In genomic region chr1:9317072-9317471, GRCh38 we compare ENCODE assay signal across 13 cellular contexts. TPM values are rescaled to one million over a fixed set of nuclear protein-coding genes. Genes with fewer than 3 reads are reported as not detected.
DNase-seq lines count a peak whose midpoint lies in the region; ATAC-seq and TF ChIP-seq lines count a peak whose summit lies in the region.
"Had no signal": no experiment of that assay in that cellular context is flagged by ENCODE, and none has a peak within 500 bp of the region (broad histone marks: within the 10 kb centered on the region; RNA-seq: fewer than 3 reads in every experiment).

No MANE protein-coding gene starts in this region.

- H4K8ac ChIP-seq in mesenchymal stem cell (ENCODE audit: low read length) = no peak overlapping the region

- H2AFZ ChIP-seq in mammary epithelial cell (ENCODE audit: low read depth, low read length) (no peak overlapping the region), mesenchymal stem cell (ENCODE audit: low read depth, low read length) (no peak overlapping the region)

- POLR2A ChIA-PET in MCF 10A (lab: Yijun Ruan, JAX) = interaction anchor here (0.8 to 1.4 kb wide), 5 partner anchors 13 to 63 kb away, joined by 3 to 7 read pairs (median 4); no protein-coding TSS in a partner anchor

- dilution Hi-C loops in mammary epithelial cell (cut with HindIII; ENCODE audit: low sequenced_read_pairs) = no loop called here

- H3K4me3 ChIP-seq in mammary epithelial cell (replicated peaks in 1 of 3; ENCODE audit: insufficient read depth in 1 of 3, low read depth in 2 of 3, low read length in 3 of 3) = no peak overlapping the region
- no peak overlapping the region for H3K4me3 ChIP-seq in mesenchymal stem cell (ENCODE audit: insufficient read depth in 1 of 2, low read depth in 1 of 2, low read length in 2 of 2)
- no peak overlapping the region for H3K4me3 ChIP-seq in uterus
- H3K4me3 ChIP-seq: tibial nerve had no signal

- H2AK5ac ChIP-seq in mesenchymal stem cell (ENCODE audit: low read length, severe bottlenecking) = peak overlapping the region; percentile 75

- 84% methylated on average over 7 of the region's 7 CpGs for WGBS in mammary epithelial cell (ENCODE audit: low coverage, missing lambda C conversion rate)
- 90% methylated on average over 6 of the region's 7 CpGs for WGBS in mesenchymal stem cell

- peaks cover 4% of the 10 kb centered on the region for H4K20me1 ChIP-seq in mammary epithelial cell (ENCODE audit: insufficient read depth, low read length)

- BruUV-seq in MCF 10A (replicated peaks; lab: Mats Ljungman, UMichigan) = no TSS peak
- no TSS peak for BruUV-seq in mammary epithelial cell (replicated peaks; lab: Mats Ljungman, UMichigan)

- DNase-seq in MCF 10A (ENCODE audit: unreplicated experiment) = no peak
- DNase-seq in mammary epithelial cell = no peak
- DNase-seq in activated naive CD8-positive, alpha-beta T cell treated with anti-CD3 and anti-CD28 coated beads, Interleukin-2, amount 50 U/mL, for 24 hours = no peak
- DNase-seq in mesenchymal stem cell = no peak
- DNase-seq in uterus = no peak
- no peak for DNase-seq in islet precursor cell
- no peak for DNase-seq in NCI-H128 (lab: John Stamatoyannopoulos, UW; ENCODE audit: unreplicated experiment)
- no peak for DNase-seq in head of caudate nucleus
- DNase-seq: left ventricle myocardium superior, NCI-H526 treated with DMSO at 0.1 percent for 48 hours had no signal

- no peaks in the 10 kb centered on the region for H3K27me3 ChIP-seq in mammary epithelial cell (ENCODE audit: insufficient read depth, low read length)
- no peaks in the 10 kb centered on the region for H3K27me3 ChIP-seq in mesenchymal stem cell (ENCODE audit: control insufficient read depth in 1 of 2, insufficient read depth in 1 of 2, low read length in 2 of 2)
- H3K27me3 ChIP-seq in uterus = no peaks in the 10 kb centered on the region
- H3K27me3 ChIP-seq: tibial nerve had no signal

- H2BK12ac ChIP-seq in mesenchymal stem cell (ENCODE audit: low read length in 2 of 2) = no peak overlapping the region

- no peaks in the 10 kb centered on the region for H3K27me3 Mint-ChIP-seq in MCF 10A (ENCODE audit: insufficient read depth, unreplicated experiment)
- no peaks in the 10 kb centered on the region for H3K27me3 Mint-ChIP-seq in activated naive CD8-positive, alpha-beta T cell treated with anti-CD3 and anti-CD28 coated beads, Interleukin-2, amount 50 U/mL, for 24 hours

- H2BK5ac ChIP-seq in mesenchymal stem cell (ENCODE audit: low read depth, low read length, poor library complexity, severe bottlenecking) = no peak overlapping the region

- H3K27ac Mint-ChIP-seq in MCF 10A (ENCODE audit: low read depth, unreplicated experiment) = peak overlapping the region; percentile 81
- no peak overlapping the region for H3K27ac Mint-ChIP-seq in activated naive CD8-positive, alpha-beta T cell treated with anti-CD3 and anti-CD28 coated beads, Interleukin-2, amount 50 U/mL, for 24 hours
- H3K27ac Mint-ChIP-seq: natural killer cell treated with Interleukin-12 subunit alpha and Interleukin-12 subunit beta and Interleukin-15 and Interleukin-18, amount 100 ng/mL, for 72 hours had no signal

- H3K4me2 ChIP-seq in mammary epithelial cell (ENCODE audit: insufficient read depth, low read depth, low read length) (no peak overlapping the region), mesenchymal stem cell (ENCODE audit: low read length, poor library complexity, severe bottlenecking) (no peak overlapping the region)

- peak overlapping the region; percentile 47 for H3K4me3 Mint-ChIP-seq in MCF 10A (ENCODE audit: unreplicated experiment)
- H3K4me3 Mint-ChIP-seq in activated naive CD8-positive, alpha-beta T cell treated with anti-CD3 and anti-CD28 coated beads, Interleukin-2, amount 50 U/mL, for 24 hours = peak overlapping the region; percentile 9
- H3K4me3 Mint-ChIP-seq: natural killer cell treated with Interleukin-12 subunit alpha and Interleukin-12 subunit beta and Interleukin-15 and Interleukin-18, amount 100 ng/mL, for 72 hours had no signal

- no peaks in the 10 kb centered on the region for H3K36me3 Mint-ChIP-seq in MCF 10A (ENCODE audit: insufficient read depth, unreplicated experiment)
- H3K36me3 Mint-ChIP-seq in activated naive CD8-positive, alpha-beta T cell treated with anti-CD3 and anti-CD28 coated beads, Interleukin-2, amount 50 U/mL, for 24 hours (ENCODE audit: low read depth) = no peaks in the 10 kb centered on the region
- H3K36me3 Mint-ChIP-seq: natural killer cell treated with Interleukin-12 subunit alpha and Interleukin-12 subunit beta and Interleukin-15 and Interleukin-18, amount 100 ng/mL, for 72 hours had no signal

- H3K23ac ChIP-seq in mesenchymal stem cell (ENCODE audit: low read length in 2 of 2) = no peak overlapping the region

- CTCF ChIA-PET in MCF 10A (lab: Yijun Ruan, JAX) (interaction anchor here (0.6 to 1.2 kb wide), 3 partner anchors 50 to 410 kb away, joined by 3 to 6 read pairs (median 5); partner anchors contain the start of gene H6PD), mammary epithelial cell (lab: Charles Lee; ENCODE audit: low non-redundant PET) (no interaction called here)

- no peak for TF ChIP-seq POLR2A in uterus (IDR thresholded peaks at IDR 0.05)

- intact Hi-C loops in MCF 10A (cut with micrococcal nuclease) = no loop called here
- intact Hi-C loops in mammary epithelial cell (cut with micrococcal nuclease) = loop anchor here (2.0 kb wide), 1 partner anchor 14 kb away; no protein-coding TSS in a partner anchor
- intact Hi-C loops in uterus (cut with DNase I; ENCODE audit: low total_unique reads) = no loop called here
- intact Hi-C loops in head of caudate nucleus (cut with DNase I) = no loop called here

- H3K14ac ChIP-seq in mesenchymal stem cell (ENCODE audit: low read length in 2 of 2) = no peak overlapping the region

- in situ Hi-C loops in mammary epithelial cell (cut with MboI; ENCODE audit: low sequenced_read_pairs in 2 of 2) = no loop called here

- no peak overlapping the region for H2BK120ac ChIP-seq in mesenchymal stem cell (ENCODE audit: low read depth, low read length)

- H2BK15ac ChIP-seq in mesenchymal stem cell (ENCODE audit: low read depth, poor library complexity, severe bottlenecking) = no peak overlapping the region

- no peaks in the 10 kb centered on the region for H3K9me3 Mint-ChIP-seq in MCF 10A (ENCODE audit: unreplicated experiment)
- no peaks in the 10 kb centered on the region for H3K9me3 Mint-ChIP-seq in activated naive CD8-positive, alpha-beta T cell treated with anti-CD3 and anti-CD28 coated beads, Interleukin-2, amount 50 U/mL, for 24 hours
- H3K9me3 Mint-ChIP-seq: natural killer cell treated with Interleukin-12 subunit alpha and Interleukin-12 subunit beta and Interleukin-15 and Interleukin-18, amount 100 ng/mL, for 72 hours had no signal

- peaks cover 87% of the 10 kb centered on the region for H3K79me2 ChIP-seq in mammary epithelial cell (ENCODE audit: insufficient read depth, low read length)

- peaks cover 55% of the 10 kb centered on the region for H3K4me1 Mint-ChIP-seq in MCF 10A (ENCODE audit: insufficient read depth, unreplicated experiment)
- peaks cover 36% of the 10 kb centered on the region for H3K4me1 Mint-ChIP-seq in activated naive CD8-positive, alpha-beta T cell treated with anti-CD3 and anti-CD28 coated beads, Interleukin-2, amount 50 U/mL, for 24 hours

- TF ChIP-seq CTCF in MCF 10A (IDR thresholded peaks at IDR 0.05; ENCODE audit: unreplicated experiment) = no peak
- TF ChIP-seq CTCF in mammary epithelial cell (conservative IDR thresholded peaks at IDR 0.05 in 1 of 2, IDR thresholded peaks at IDR 0.05 in 1 of 2; ENCODE audit: extremely low read depth in 1 of 2, insufficient read depth in 1 of 2, low read depth in 1 of 2, low read length in 2 of 2) = no peak
- TF ChIP-seq CTCF in uterus (IDR thresholded peaks at IDR 0.05) = no peak

- H3K9me3 ChIP-seq in mammary epithelial cell (replicated peaks; ENCODE audit: insufficient read depth, low read length) = no peaks in the 10 kb centered on the region
- H3K9me3 ChIP-seq in mesenchymal stem cell (ENCODE audit: control insufficient read depth, low read length) = no peaks in the 10 kb centered on the region
- H3K9me3 ChIP-seq in uterus = no peaks in the 10 kb centered on the region
- H3K9me3 ChIP-seq: tibial nerve had no signal

- H4K91ac ChIP-seq in mesenchymal stem cell (ENCODE audit: low read length) = no peak overlapping the region

- H3K79me1 ChIP-seq in mesenchymal stem cell (replicated peaks; ENCODE audit: low read length, poor library complexity, severe bottlenecking) = peaks cover 13% of the 10 kb centered on the region

- no peak for ATAC-seq in activated naive CD8-positive, alpha-beta T cell treated with anti-CD3 and anti-CD28 coated beads, Interleukin-2, amount 50 U/mL, for 24 hours
- ATAC-seq: activated CD4-positive, CD25-positive, alpha-beta regulatory T cell treated with anti-CD3 and anti-CD28 coated beads, Interleukin-2, amount 50 U/mL, for 24 hours; natural killer cell treated with Interleukin-12 subunit alpha and Interleukin-12 subunit beta and Interleukin-15 and Interleukin-18, amount 100 ng/mL, for 72 hours had no signal

- H3K18ac ChIP-seq in mesenchymal stem cell (ENCODE audit: low read depth in 1 of 2, low read length in 2 of 2) = no peak overlapping the region

- no peak overlapping the region for H3K27ac ChIP-seq in mammary epithelial cell (ENCODE audit: insufficient read depth, low read depth, low read length)
- peak overlapping the region; percentile 28 for H3K27ac ChIP-seq in mesenchymal stem cell (ENCODE audit: low read length, poor library complexity, severe bottlenecking)
- peak overlapping the region; percentile 69 to 80 for H3K27ac ChIP-seq in uterus

- H3K4me1 ChIP-seq in mammary epithelial cell (ENCODE audit: insufficient read depth, low read length) = peaks cover 15% of the 10 kb centered on the region
- peaks cover 79% of the 10 kb centered on the region for H3K4me1 ChIP-seq in mesenchymal stem cell (ENCODE audit: control insufficient read depth, insufficient read depth, low read depth, low read length)
- H3K4me1 ChIP-seq in uterus = peaks cover 0 to 54% of the 10 kb centered on the region in 2 donors

- H3K4ac ChIP-seq in mesenchymal stem cell (ENCODE audit: low read depth in 1 of 2, low read length in 2 of 2) = no peak overlapping the region

- H3K36me3 ChIP-seq in mammary epithelial cell (ENCODE audit: insufficient read depth, low read length) (no peaks in the 10 kb centered on the region), mesenchymal stem cell (ENCODE audit: control insufficient read depth in 1 of 2, insufficient read depth in 2 of 2, low read depth in 1 of 2, low read length in 2 of 2) (peaks cover 38 to 55% of the 10 kb centered on the region in 2 experiments), uterus (no peaks in the 10 kb centered on the region)
- H3K36me3 ChIP-seq: tibial nerve had no signal

- H3K9ac ChIP-seq in mammary epithelial cell (ENCODE audit: insufficient read depth, low read length) (no peak overlapping the region), mesenchymal stem cell (ENCODE audit: low read length) (peak overlapping the region; percentile 58)

RNA-seq across cellular contexts. Expression of gene SPSB1, which starts 24.4 kb away (rescaled TPM):
- total RNA-seq in MCF 10A (2022) (8.2 and 16.2 TPM in 2 replicates), mammary epithelial cell (10 to 100 TPM; 18.2 to 56.7 TPM), uterus (10 to 100 TPM; 12.3 to 29.6 (median 20.7) TPM)
- 13.2 TPM for polyA plus RNA-seq in mammary epithelial cell
- polyA minus RNA-seq in mammary epithelial cell = 17.3 TPM
- 34.8 TPM for polyA plus RNA-seq in mesenchymal stem cell (2013, experiment 1 of 2)
- polyA plus RNA-seq in mesenchymal stem cell (2013, experiment 2 of 2) = 35.0 TPM
